Comparison of ENCODE assay signal across 1 cellular context in the genomic region with DNA sequence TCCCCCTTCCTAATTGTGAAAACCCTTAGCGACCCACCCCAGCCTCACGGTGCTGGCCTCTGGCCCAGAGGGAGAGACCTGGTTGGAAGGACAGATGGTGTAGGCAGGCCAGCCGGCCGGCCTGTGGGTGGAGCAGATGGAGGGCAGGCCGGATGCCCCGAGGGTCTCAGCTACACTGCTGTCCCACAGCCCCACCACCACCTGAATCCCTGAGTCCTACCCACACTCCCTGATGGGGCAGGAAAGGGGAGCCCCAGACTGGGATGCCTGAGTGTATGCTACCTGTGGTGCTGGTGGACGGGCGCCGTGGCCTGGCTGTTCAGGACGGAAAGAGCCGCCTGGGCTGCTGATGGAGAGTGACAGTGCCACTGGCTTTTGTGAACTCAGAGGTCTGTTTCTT.
TF ChIP-seq lines count a peak whose summit lies in the region.

No MANE protein-coding gene starts in this region.

TF ChIP-seq in GM23338, 12 proteins besides CTCF, POLR2A, EP300 and RAD21:
- TF ChIP-seq NANOG (IDR thresholded peaks at IDR 0.05; ENCODE audit: borderline replicate concordance), result no peak
- no peak for TF ChIP-seq ETS1 (IDR thresholded peaks at IDR 0.05)
- TF ChIP-seq JUNB (IDR thresholded peaks at IDR 0.05; ENCODE audit: unreplicated experiment), result no peak
- TF ChIP-seq EZH2phosphoT487 (IDR thresholded peaks at IDR 0.05; ENCODE audit: unreplicated experiment), result no peak
- no peak for TF ChIP-seq CREB1 (CRISPR knock-in tag; IDR thresholded peaks at IDR 0.05; ENCODE audit: low read depth)
- TF ChIP-seq REST (IDR thresholded peaks at IDR 0.05; ENCODE audit: unreplicated experiment), result no peak
- TF ChIP-seq ZNF331 (CRISPR knock-in tag; IDR thresholded peaks at IDR 0.05; ENCODE audit: low read depth), result no peak
